27 cellular contexts compared by ENCODE assay signal in the genomic region with DNA sequence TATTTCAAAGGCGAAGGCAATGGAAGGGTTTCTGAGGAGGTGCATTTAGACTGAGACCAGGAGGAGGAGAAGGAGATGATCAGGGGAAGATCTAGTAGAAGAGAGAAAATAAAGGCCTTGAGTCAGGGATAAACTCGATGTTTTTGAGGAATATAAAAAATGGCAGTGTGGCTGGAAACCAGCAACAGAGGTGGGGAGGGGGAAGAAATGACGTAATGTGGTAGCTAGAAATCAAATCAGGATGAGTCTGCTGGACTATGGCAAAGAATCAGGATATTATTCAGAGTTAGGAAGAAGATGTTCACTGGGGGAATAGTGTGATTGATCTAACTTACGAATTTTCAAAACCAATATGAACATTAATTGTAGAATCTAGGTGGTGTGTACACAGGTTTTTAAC.
"Had no signal": no experiment of that assay in that cellular context is flagged by ENCODE, and none has a peak within 500 bp of the region (broad histone marks: within the 10 kb centered on the region; RNA-seq: fewer than 3 reads in every experiment).

No MANE protein-coding gene starts in this region.

- H3K4me2 ChIP-seq: smooth muscle cell had no signal

- DNase-seq: naive B cell; naive thymus-derived CD8-positive, alpha-beta T cell; nephron progenitor cell; nucleus accumbens; pancreas; right cardiac atrium; stimulated activated CD4-positive, alpha-beta T cell treated with anti-CD3 and anti-CD28 coated beads, Interleukin-15, amount 100 ng/mL, for 24 hours; stimulated activated CD4-positive, alpha-beta T cell treated with anti-CD3 and anti-CD28 coated beads, Interleukin-2, amount 100 ng/mL, for 24 hours; stimulated activated CD4-positive, alpha-beta T cell treated with anti-CD3 and anti-CD28 coated beads, Interleukin-2, amount 100 ng/mL, for 48 hours; stimulated activated CD4-positive, alpha-beta T cell treated with anti-CD3 and anti-CD28 coated beads, Interleukin-4, amount 100 ng/mL, for 24 hours; stimulated activated naive B cell treated with anti-CD40 and anti-IgM and Interleukin-4, amounts not matched to agents 10 μg/mL and 1 μg/mL and 100 μg/mL, for 72 hours; stimulated activated naive CD4-positive, alpha-beta T cell treated with Interleukin-2 at 50 U/mL for 16 hours; stomach; thyroid gland; trophoblast cell; upper lobe of left lung had no signal

- H3K36me3 ChIP-seq: neutrophil, pancreas, prostate gland, stomach, thoracic aorta, thyroid gland, tibial nerve, upper lobe of left lung, vagina had no signal

- H3K27me3 ChIP-seq: neutrophil, pancreas, stomach, thyroid gland, tibial nerve, upper lobe of left lung, vagina had no signal

- H3K9me3 ChIP-seq: neutrophil, pancreas, prostate gland, thoracic aorta, thyroid gland, tibial nerve, upper lobe of left lung, vagina had no signal

- FAIRE-seq: pancreas, urothelium cell line had no signal

- H3K27ac ChIP-seq: neutrophil, pancreas, prostate gland, skin epidermis, stomach, thoracic aorta, thyroid gland, tibial nerve, upper lobe of left lung, vagina had no signal

- H3K4me3 ChIP-seq: pancreas, prostate gland, skin epidermis, smooth muscle cell, stomach, thoracic aorta, thyroid gland, tibial nerve, upper lobe of left lung, vagina had no signal

- H3K4me1 ChIP-seq: pancreas, prostate gland, stomach, thyroid gland, tibial nerve, upper lobe of left lung, vagina had no signal

- ATAC-seq: naive thymus-derived CD8-positive, alpha-beta T cell; natural killer cell treated with Interleukin-12 subunit alpha and Interleukin-12 subunit beta and Interleukin-15 and Interleukin-18, amount 100 ng/mL, for 72 hours; pancreas; right cardiac atrium; sciatic nerve; stimulated activated effector memory CD8-positive, alpha-beta T cell treated with anti-CD3 and anti-CD28 coated beads, Interleukin-12 subunit alpha, Interleukin-12 subunit beta, amount 100 ng/mL, for 72 hours; stimulated activated naive B cell treated with anti-CD40 and anti-IgM and Interleukin-4, amounts not matched to agents 10 μg/mL and 1 μg/mL and 100 μg/mL, for 72 hours had no signal
